In genomic region chr12:124917135-124917840, GRCh38 we compare ENCODE assay signal across 8 cellular contexts. TPM values are rescaled to one million over a fixed set of nuclear protein-coding genes. Genes with fewer than 3 reads are reported as not detected.
DNase-seq lines count a peak whose midpoint lies in the region; ATAC-seq and TF ChIP-seq lines count a peak whose summit lies in the region.

No MANE protein-coding gene starts in this region.

- peak; percentile 93 for DNase-seq in activated naive CD4-positive, alpha-beta T cell treated with Interleukin-2 at 50 U/mL for 16 hours
- no peak for DNase-seq in activated naive CD4-positive, alpha-beta T cell (lab: John Stamatoyannopoulos, UW)
- DNase-seq in activated CD4-positive, alpha-beta T cell treated with anti-CD3 and anti-CD28 coated beads for 1 hour: peak; percentile 85
- DNase-seq in dermis microvascular lymphatic vessel endothelial cell (ENCODE audit: low read depth in 2 of 2) (peak; percentile 99 to 100), lung (ENCODE audit: low spot score) (peak; percentile 98), NCI-H1694 treated with DMSO at 0.1 percent for 48 hours (lab: John Stamatoyannopoulos, UW) (no peak)
- peak; percentile 78 for DNase-seq in stimulated activated CD8-positive, alpha-beta memory T cell treated with anti-CD3 and anti-CD28 coated beads, Interleukin-12 subunit alpha, Interleukin-12 subunit beta, amount 100 ng/mL, for 24 hours (ENCODE audit: extremely low read depth)

- peak; percentile 54 for ATAC-seq in HG03354 (IDR thresholded peaks at IDR 0.05; ENCODE audit: poor library complexity, severe bottlenecking, unreplicated experiment)
- peak; percentile 67 for ATAC-seq in lung (ENCODE audit: insufficient read depth, low FRiP score)

- H3K9me3 ChIP-seq in lung (ENCODE audit: control insufficient read depth in 2 of 2, insufficient read depth in 1 of 2, low read length in 1 of 2): no peaks in the 10 kb centered on the region

- no peaks in the 10 kb centered on the region for H3K27me3 ChIP-seq in lung (ENCODE audit: control insufficient read depth, insufficient read depth)

- peak overlapping the region; percentile 99 for H3K27ac ChIP-seq in lung (ENCODE audit: low read depth in 1 of 2, low read length in 1 of 2)

- peaks cover 0 to 7% of the 10 kb centered on the region in 2 donors for H3K36me3 ChIP-seq in lung (ENCODE audit: control insufficient read depth in 2 of 2, insufficient read depth in 2 of 2, low read length in 2 of 2)

- no peak overlapping the region for H3K4me3 ChIP-seq in lung

- TF ChIP-seq CTCF in lung (IDR thresholded peaks at IDR 0.05; ENCODE audit: control extremely low read depth, extremely low read depth): no peak

- peaks cover 7 to 11% of the 10 kb centered on the region in 2 donors for H3K4me1 ChIP-seq in lung (ENCODE audit: control insufficient read depth in 2 of 2, insufficient read depth in 2 of 2, low read length in 2 of 2)

- 0% methylated on average over 19 of the region's 19 CpGs for WGBS in lung, 2 donors

RNA-seq across cellular contexts. Expression of gene UBC, which starts 2.8 kb away (rescaled TPM):
- total RNA-seq in dermis microvascular lymphatic vessel endothelial cell: 1,072 and 1,958 TPM in 2 replicates
- 1,000 to 10,000 TPM; 1,113 to 1,141 TPM for total RNA-seq in lung
- polyA plus RNA-seq in lung: 1,000 to 10,000 TPM; 1,465 to 1,682 TPM

RNA-seq across cellular contexts. Expression of gene SCARB1, which starts 53.6 kb away (rescaled TPM):
- total RNA-seq in dermis microvascular lymphatic vessel endothelial cell (11.9 and 17.6 TPM in 2 replicates), lung (10 to 100 TPM; 28.0 to 31.3 TPM)
- 10 to 100 TPM; 11.9 to 29.7 TPM for polyA plus RNA-seq in lung

Comparison
In these comparisons a context has a peak if more than half of its experiments do, and no peak if none do; other contexts are left out.
1. DNase-seq: peak in activated naive CD4-positive, alpha-beta T cell treated with Interleukin-2 at 50 U/mL for 16 hours (single experiment), activated CD4-positive, alpha-beta T cell treated with anti-CD3 and anti-CD28 coated beads for 1 hour (single experiment), dermis microvascular lymphatic vessel endothelial cell (2 of 2), lung (single experiment) and stimulated activated CD8-positive, alpha-beta memory T cell treated with anti-CD3 and anti-CD28 coated beads, Interleukin-12 subunit alpha, Interleukin-12 subunit beta, amount 100 ng/mL, for 24 hours (single experiment); none in activated naive CD4-positive, alpha-beta T cell (0 of 4) and NCI-H1694 treated with DMSO at 0.1 percent for 48 hours (single experiment).